22 cellular contexts compared by ENCODE assay signal in the genomic region with DNA sequence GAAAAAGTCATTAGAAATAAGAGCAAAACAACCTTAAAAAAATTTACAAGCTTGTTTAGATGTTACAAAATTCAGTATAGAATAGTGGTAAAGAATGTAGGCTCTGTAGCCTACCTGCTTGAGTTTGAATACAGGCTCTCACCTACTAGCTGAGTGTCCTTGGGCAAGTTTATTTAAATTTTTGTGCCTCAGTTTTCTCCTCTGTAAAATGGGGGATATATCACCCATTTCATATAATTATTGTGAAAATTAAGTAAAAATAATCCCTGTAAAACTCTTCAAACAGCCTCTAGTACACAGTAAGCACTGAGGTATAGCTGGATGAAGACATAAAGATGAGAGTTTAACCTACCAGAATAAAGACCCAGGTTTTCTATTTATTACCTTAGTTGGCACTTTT. TPM values are rescaled to one million over a fixed set of nuclear protein-coding genes. Genes with fewer than 3 reads are reported as not detected.
A peak's percentile ranks its signal among the peaks of the same experiment; 100 is the strongest.
DNase-seq lines count a peak whose midpoint lies in the region; ATAC-seq lines count a peak whose summit lies in the region.
"Had no signal": no experiment of that assay in that cellular context is flagged by ENCODE, and none has a peak within 500 bp of the region (broad histone marks: within the 10 kb centered on the region; RNA-seq: fewer than 3 reads in every experiment).

No MANE protein-coding gene starts in this region.

- no peak overlapping the region for H3K4me3 ChIP-seq in CD4-positive, CD25-positive, alpha-beta regulatory T cell (ENCODE audit: low read depth, low read length)
- no peak overlapping the region for H3K4me3 ChIP-seq in GM23248
- H3K4me3 ChIP-seq: A549; BLaER1 treated with 17β-estradiol and CSF1 and Interleukin-3, amounts not matched to agents 10 nM and 100 nM; GM12878; HAP-1 had no signal

- peaks cover 0 to 11% (median 7%) of the 10 kb centered on the region in 4 donors for H3K4me1 Mint-ChIP-seq in CD4-positive, CD25-positive, alpha-beta regulatory T cell
- peaks cover 4% of the 10 kb centered on the region for H3K4me1 Mint-ChIP-seq in T-helper 17 cell
- H3K4me1 Mint-ChIP-seq in stimulated activated effector memory CD8-positive, alpha-beta T cell treated with anti-CD3 and anti-CD28 coated beads, Interleukin-12 subunit alpha, Interleukin-12 subunit beta, amount 100 ng/mL, for 72 hours: peaks cover 5% of the 10 kb centered on the region
- H3K4me1 Mint-ChIP-seq: CD14-positive monocyte had no signal

- H3K36me3 ChIP-seq in CD4-positive, CD25-positive, alpha-beta regulatory T cell (ENCODE audit: control insufficient read depth, insufficient read depth, low read length): peaks cover 14% of the 10 kb centered on the region
- peaks cover 29% of the 10 kb centered on the region for H3K36me3 ChIP-seq in GM23248 (ENCODE audit: low read depth)

- H3K27me3 ChIP-seq in CD4-positive, CD25-positive, alpha-beta regulatory T cell (ENCODE audit: control insufficient read depth, insufficient read depth, low read length): no peaks in the 10 kb centered on the region
- H3K27me3 ChIP-seq in GM23248 (replicated peaks; ENCODE audit: insufficient read depth): no peaks in the 10 kb centered on the region
- H3K27me3 ChIP-seq: BE2C had no signal

- H3K4me3 Mint-ChIP-seq in CD4-positive, CD25-positive, alpha-beta regulatory T cell: no peak overlapping the region
- H3K4me3 Mint-ChIP-seq in T-helper 17 cell: no peak overlapping the region
- H3K4me3 Mint-ChIP-seq in stimulated activated effector memory CD8-positive, alpha-beta T cell treated with anti-CD3 and anti-CD28 coated beads, Interleukin-12 subunit alpha, Interleukin-12 subunit beta, amount 100 ng/mL, for 72 hours: no peak overlapping the region
- H3K4me3 Mint-ChIP-seq: CD14-positive monocyte; CD8-positive, alpha-beta T cell; HFFc6 had no signal

- no peak for ATAC-seq in CD4-positive, CD25-positive, alpha-beta regulatory T cell (ENCODE audit: low read depth in 2 of 2)
- ATAC-seq in T-helper 17 cell: peak; percentile 2
- no peak for ATAC-seq in stimulated activated effector memory CD8-positive, alpha-beta T cell treated with anti-CD3 and anti-CD28 coated beads, Interleukin-12 subunit alpha, Interleukin-12 subunit beta, amount 100 ng/mL, for 72 hours
- ATAC-seq: CD8-positive, alpha-beta T cell; GM12878 had no signal

- H3K4me2 ChIP-seq in GM23248 (ENCODE audit: unreplicated experiment): no peak overlapping the region
- H3K4me2 ChIP-seq: A549; BLaER1 treated with 17β-estradiol and CSF1 and Interleukin-3, amounts not matched to agents 10 nM and 100 nM had no signal

- peak overlapping the region; percentile 14 for H3K27ac ChIP-seq in CD4-positive, CD25-positive, alpha-beta regulatory T cell (ENCODE audit: insufficient read depth, low read length, poor library complexity, severe bottlenecking)
- H3K27ac ChIP-seq in GM23248: peak overlapping the region; percentile 8; the same call in 1 of the 2 replicates
- H3K27ac ChIP-seq in substantia nigra (ENCODE audit: low read depth, low read length, poor library complexity, severe bottlenecking): no peak overlapping the region
- H3K27ac ChIP-seq: A549; BLaER1 treated with 17β-estradiol and CSF1 and Interleukin-3, amounts not matched to agents 10 nM and 100 nM had no signal

- H3K9me3 Mint-ChIP-seq in CD4-positive, CD25-positive, alpha-beta regulatory T cell: no peaks in the 10 kb centered on the region
- no peaks in the 10 kb centered on the region for H3K9me3 Mint-ChIP-seq in stimulated activated effector memory CD8-positive, alpha-beta T cell treated with anti-CD3 and anti-CD28 coated beads, Interleukin-12 subunit alpha, Interleukin-12 subunit beta, amount 100 ng/mL, for 72 hours
- H3K9me3 Mint-ChIP-seq: CD14-positive monocyte; CD8-positive, alpha-beta T cell; HFFc6 had no signal

- H3K9ac ChIP-seq in GM23248: no peak overlapping the region
- H3K9ac ChIP-seq: BLaER1 treated with 17β-estradiol and CSF1 and Interleukin-3, amounts not matched to agents 10 nM and 100 nM had no signal

- in situ Hi-C loops in GM23248 (cut with MboI): no loop called here

- DNase-seq in CD4-positive, CD25-positive, alpha-beta regulatory T cell: no peak
- no peak for DNase-seq in GM23248
- no peak for DNase-seq in T-helper 17 cell
- no peak for DNase-seq in stimulated activated effector memory CD8-positive, alpha-beta T cell treated with anti-CD3 and anti-CD28 coated beads, Interleukin-12 subunit alpha, Interleukin-12 subunit beta, amount 100 ng/mL, for 72 hours (ENCODE audit: low spot score in 2 of 2)
- no peak for DNase-seq in substantia nigra (lab: John Stamatoyannopoulos, UW)
- DNase-seq in NCI-H1048 (lab: John Stamatoyannopoulos, UW): no peak
- DNase-seq in NCI-H2081 (lab: John Stamatoyannopoulos, UW): no peak
- DNase-seq: 8988T; ACHN; AML-193; BE2C; Caco-2; CD8-positive, alpha-beta T cell; DMS153; DND-41; GOT3; HFFc6 had no signal

- H3K36me3 Mint-ChIP-seq in CD4-positive, CD25-positive, alpha-beta regulatory T cell: no peaks in the 10 kb centered on the region
- H3K36me3 Mint-ChIP-seq in T-helper 17 cell (ENCODE audit: low read depth): peaks cover 2% of the 10 kb centered on the region
- H3K36me3 Mint-ChIP-seq in stimulated activated effector memory CD8-positive, alpha-beta T cell treated with anti-CD3 and anti-CD28 coated beads, Interleukin-12 subunit alpha, Interleukin-12 subunit beta, amount 100 ng/mL, for 72 hours: peaks cover 91% of the 10 kb centered on the region

- H3K4me1 ChIP-seq in CD4-positive, CD25-positive, alpha-beta regulatory T cell (ENCODE audit: control insufficient read depth, insufficient read depth, low read length, poor library complexity, severe bottlenecking): peaks cover under 1% of the 10 kb centered on the region
- H3K4me1 ChIP-seq in GM23248 (ENCODE audit: insufficient read depth): no peaks in the 10 kb centered on the region
- H3K4me1 ChIP-seq: A549, BE2C, Caco-2, HAP-1 had no signal

- no peaks in the 10 kb centered on the region for H3K79me2 ChIP-seq in GM23248 (ENCODE audit: insufficient read depth)

- H4K20me1 ChIP-seq in GM23248 (ENCODE audit: insufficient read depth): no peaks in the 10 kb centered on the region

- no peaks in the 10 kb centered on the region for H3K9me3 ChIP-seq in CD4-positive, CD25-positive, alpha-beta regulatory T cell (ENCODE audit: control insufficient read depth in 2 of 2, low read length in 2 of 2)
- H3K9me3 ChIP-seq in GM23248 (ENCODE audit: low read depth) (no peaks in the 10 kb centered on the region), T-helper 17 cell (ENCODE audit: control insufficient read depth, low read length, poor library complexity, severe bottlenecking) (no peaks in the 10 kb centered on the region)
- H3K9me3 ChIP-seq: A549; BE2C; BLaER1 treated with 17β-estradiol and CSF1 and Interleukin-3, amounts not matched to agents 10 nM and 100 nM; Caco-2; HAP-1 had no signal

- H3K27ac Mint-ChIP-seq in CD4-positive, CD25-positive, alpha-beta regulatory T cell: peak overlapping the region in 1 of 3 donors; percentile 27
- peak overlapping the region; percentile 57 for H3K27ac Mint-ChIP-seq in T-helper 17 cell
- H3K27ac Mint-ChIP-seq in stimulated activated effector memory CD8-positive, alpha-beta T cell treated with anti-CD3 and anti-CD28 coated beads, Interleukin-12 subunit alpha, Interleukin-12 subunit beta, amount 100 ng/mL, for 72 hours: peak overlapping the region; percentile 17
- H3K27ac Mint-ChIP-seq: CD14-positive monocyte; CD8-positive, alpha-beta T cell; HFFc6 had no signal

- H3F3A ChIP-seq in GM23248 (ENCODE audit: insufficient read depth): peaks cover 62% of the 10 kb centered on the region

- no peak overlapping the region for H2AFZ ChIP-seq in GM23248

- H3K9me2 ChIP-seq in GM23248 (ENCODE audit: insufficient read depth): no peaks in the 10 kb centered on the region

- H3K27me3 Mint-ChIP-seq in CD4-positive, CD25-positive, alpha-beta regulatory T cell: no peaks in the 10 kb centered on the region
- H3K27me3 Mint-ChIP-seq in T-helper 17 cell: no peaks in the 10 kb centered on the region

RNA-seq across cellular contexts. Expression of a gene that starts 5.9 kb away (rescaled TPM):
- total RNA-seq in CD4-positive, CD25-positive, alpha-beta regulatory T cell: 13.9 TPM
- polyA plus RNA-seq in CD4-positive, CD25-positive, alpha-beta regulatory T cell: 10 to 100 TPM; 32.4 to 39.1 (median 37.5) TPM
- 9.2 and 12.4 TPM in 2 replicates for total RNA-seq in GM23248 (2014; rRNA removed; shearing (Covaris generic))
- polyA plus RNA-seq in GM23248 (2016; fragmentation: Nextera tagmentation; extraction: Ambion mirVana): 11.3 and 12.2 TPM in 2 replicates
- 10 to 100 TPM; 10.3 to 12.6 TPM for total RNA-seq in T-helper 17 cell

RNA-seq across cellular contexts. Expression of a gene that starts 29.5 kb away (rescaled TPM):
- 254 TPM for total RNA-seq in CD4-positive, CD25-positive, alpha-beta regulatory T cell
- polyA plus RNA-seq in CD4-positive, CD25-positive, alpha-beta regulatory T cell: 100 to 1,000 TPM; 422 to 490 (median 457) TPM
- total RNA-seq in GM23248 (2014; rRNA removed; shearing (Covaris generic)): 644 and 818 TPM in 2 replicates
- polyA plus RNA-seq in GM23248 (2016; fragmentation: Nextera tagmentation; extraction: Ambion mirVana): 749 and 768 TPM in 2 replicates
- 100 to 1,000 TPM; 256 to 258 TPM for total RNA-seq in T-helper 17 cell
